11 cellular contexts compared by ENCODE assay signal in genomic region chr6:64217721-64218603, GRCh38.
DNase-seq lines count a peak whose midpoint lies in the region; ATAC-seq lines count a peak whose summit lies in the region.
"Had no signal": no experiment of that assay in that cellular context is flagged by ENCODE, and none has a peak within 500 bp of the region (broad histone marks: within the 10 kb centered on the region; RNA-seq: fewer than 3 reads in every experiment).

No MANE protein-coding gene starts in this region.

- POLR2A ChIA-PET in activated CD4-positive, alpha-beta memory T cell treated with anti-CD3 and anti-CD28 coated beads, Interleukin-2, amount 10 ng/mL, durations not matched to agents 7 days and 5 days (lab: Charles Lee) = no interaction called here

- CTCF ChIA-PET in activated CD4-positive, alpha-beta memory T cell treated with anti-CD3 and anti-CD28 coated beads, Interleukin-2, amount 10 ng/mL, durations not matched to agents 7 days and 5 days (lab: Charles Lee) = no interaction called here

- no peak overlapping the region for H3K4me3 Mint-ChIP-seq in activated CD4-positive, alpha-beta memory T cell treated with anti-CD3 and anti-CD28 coated beads, Interleukin-2, amount 10 ng/mL, durations not matched to agents 7 days and 5 days

- H3K9me3 Mint-ChIP-seq in activated CD4-positive, alpha-beta memory T cell treated with anti-CD3 and anti-CD28 coated beads, Interleukin-2, amount 10 ng/mL, durations not matched to agents 7 days and 5 days = peaks cover 2% of the 10 kb centered on the region

- H3K27me3 Mint-ChIP-seq in activated CD4-positive, alpha-beta memory T cell treated with anti-CD3 and anti-CD28 coated beads, Interleukin-2, amount 10 ng/mL, durations not matched to agents 7 days and 5 days = no peaks in the 10 kb centered on the region

- H3K27ac Mint-ChIP-seq in activated CD4-positive, alpha-beta memory T cell treated with anti-CD3 and anti-CD28 coated beads, Interleukin-2, amount 10 ng/mL, durations not matched to agents 7 days and 5 days = no peak overlapping the region

- DNase-seq in GM03348 (ENCODE audit: low spot score) (peak; percentile 4), HK-2 (ENCODE audit: unreplicated experiment) (peak; percentile 2), foreskin melanocyte (peak; percentile 68), NCI-H526 treated with DMSO at 0.1 percent for 48 hours (lab: John Stamatoyannopoulos, UW) (no peak)
- no peak for DNase-seq in activated CD4-positive, alpha-beta memory T cell treated with anti-CD3 and anti-CD28 coated beads, Interleukin-2, amount 10 ng/mL, durations not matched to agents 7 days and 5 days
- no peak for DNase-seq in activated CD4-positive, alpha-beta T cell treated with anti-CD3 and anti-CD28 coated beads, Interleukin-2, amount 50 U/mL, for 1 hour
- DNase-seq: C1 segment of cervical spinal cord, NCI-H524 treated with DMSO at 0.1 percent for 48 hours, right lobe of liver had no signal

- no peaks in the 10 kb centered on the region for H3K4me1 Mint-ChIP-seq in activated CD4-positive, alpha-beta memory T cell treated with anti-CD3 and anti-CD28 coated beads, Interleukin-2, amount 10 ng/mL, durations not matched to agents 7 days and 5 days

- ATAC-seq in GM21360 (IDR thresholded peaks at IDR 0.05; ENCODE audit: unreplicated experiment) (peak; percentile 53), GM21717 (IDR thresholded peaks at IDR 0.05; ENCODE audit: unreplicated experiment) (no peak)
- ATAC-seq: right lobe of liver had no signal

- no peaks in the 10 kb centered on the region for H3K36me3 Mint-ChIP-seq in activated CD4-positive, alpha-beta memory T cell treated with anti-CD3 and anti-CD28 coated beads, Interleukin-2, amount 10 ng/mL, durations not matched to agents 7 days and 5 days (ENCODE audit: low read depth)

Comparison
In these comparisons a context has a peak if more than half of its experiments do, and no peak if none do; other contexts are left out.
1. DNase-seq: peak in GM03348 (single experiment), HK-2 (single experiment) and foreskin melanocyte (single experiment); none in NCI-H526 treated with DMSO at 0.1 percent for 48 hours (single experiment), activated CD4-positive, alpha-beta memory T cell treated with anti-CD3 and anti-CD28 coated beads, Interleukin-2, amount 10 ng/mL, durations not matched to agents 7 days and 5 days (single experiment) and activated CD4-positive, alpha-beta T cell treated with anti-CD3 and anti-CD28 coated beads, Interleukin-2, amount 50 U/mL, for 1 hour (single experiment).